In the genomic region with DNA sequence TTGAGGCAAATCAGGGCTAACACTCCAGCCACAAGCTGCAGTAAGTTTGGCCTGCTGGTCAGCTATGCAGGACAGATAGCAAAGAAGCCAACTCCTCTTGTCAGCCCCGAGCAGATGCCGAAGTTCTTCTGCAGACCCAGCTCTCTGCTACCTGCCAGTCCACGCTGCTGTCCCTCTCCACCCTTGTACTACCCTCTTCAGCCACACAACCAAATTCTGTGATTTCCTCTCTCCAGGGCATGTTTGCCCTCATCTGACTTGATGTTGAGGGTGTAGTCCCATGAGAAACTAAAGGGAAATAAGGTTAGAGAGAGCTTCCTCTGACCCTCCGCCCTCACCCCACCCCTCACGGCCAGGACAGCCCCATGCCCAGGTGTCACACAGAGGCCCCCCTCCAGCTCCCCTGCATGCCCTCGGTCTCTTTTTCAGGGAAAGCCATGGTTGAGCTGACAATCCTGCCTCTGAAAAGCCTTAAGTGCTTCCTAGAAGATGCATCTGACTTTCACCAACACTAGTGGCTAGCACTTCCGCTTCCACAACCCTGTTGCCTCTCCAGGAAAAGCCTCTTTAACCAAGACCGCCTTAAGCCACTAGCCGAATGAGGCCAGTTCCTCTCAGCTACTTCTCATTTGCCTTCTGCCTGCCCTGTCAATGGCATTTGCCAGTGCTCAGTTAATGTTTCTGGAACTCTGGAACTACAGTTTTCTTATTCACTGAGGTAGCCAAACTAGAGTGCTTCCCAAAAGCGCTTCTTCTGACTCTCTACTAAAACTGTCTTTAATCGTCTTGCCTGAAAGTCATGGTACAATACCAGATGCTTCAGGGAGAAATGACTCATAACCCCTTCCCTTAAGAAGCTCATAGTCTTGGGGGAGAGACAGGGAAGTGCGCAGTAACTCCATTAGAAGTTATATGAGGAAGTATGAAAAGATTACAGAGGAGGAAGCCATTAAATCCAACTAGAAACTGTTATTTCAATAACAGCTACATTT, we compare ENCODE assay signal across 10 cellular contexts.
A peak's percentile ranks its signal among the peaks of the same experiment; 100 is the strongest.
DNase-seq lines count a peak whose midpoint lies in the region; ATAC-seq and TF ChIP-seq lines count a peak whose summit lies in the region.
"Had no signal": no experiment of that assay in that cellular context is flagged by ENCODE, and none has a peak within 500 bp of the region (broad histone marks: within the 10 kb centered on the region; RNA-seq: fewer than 3 reads in every experiment).

No MANE protein-coding gene starts in this region.

- H3K9me3 Mint-ChIP-seq in activated T-helper 17 cell treated with anti-CD3 and anti-CD28 coated beads, Interleukin-2, amount 50 U/mL, for 72 hours: no peaks in the 10 kb centered on the region
- no peaks in the 10 kb centered on the region for H3K9me3 Mint-ChIP-seq in nephron

- H3K4me3 ChIP-seq in A673 (ENCODE audit: low read depth, low read length, poor library complexity, severe bottlenecking): no peak overlapping the region
- H3K4me3 ChIP-seq in esophagus squamous epithelium: no peak overlapping the region
- H3K4me3 ChIP-seq: thoracic aorta had no signal

- no peak for DNase-seq in activated gamma-delta T cell treated with Interleukin-2 at 50 U/mL for 16 hours
- no peak for DNase-seq in A673 (ENCODE audit: low spot score)
- DNase-seq in esophagus squamous epithelium (lab: John Stamatoyannopoulos, UW): no peak
- DNase-seq: NCI-H187 treated with DMSO at 0.1 percent for 48 hours had no signal

- TF ChIP-seq CTCF in nephron (IDR thresholded peaks at IDR 0.05; ENCODE audit: unreplicated experiment in 3 of 3) (no peak), A673 (conservative IDR thresholded peaks at IDR 0.05; ENCODE audit: low read depth, low read length) (no peak), esophagus squamous epithelium (IDR thresholded peaks at IDR 0.05) (no peak)

- H3K36me3 ChIP-seq in A673 (ENCODE audit: insufficient read depth, low read length, poor library complexity, severe bottlenecking) (no peaks in the 10 kb centered on the region), esophagus squamous epithelium (no peaks in the 10 kb centered on the region)
- H3K36me3 ChIP-seq: thoracic aorta had no signal

- peak overlapping the region; percentile 44 for H3K4me3 Mint-ChIP-seq in activated T-helper 17 cell treated with anti-CD3 and anti-CD28 coated beads, Interleukin-2, amount 50 U/mL, for 72 hours
- H3K4me3 Mint-ChIP-seq in nephron: no peak overlapping the region

- no peak overlapping the region for H3K27ac ChIP-seq in A673 (ENCODE audit: low read depth, low read length, poor library complexity, severe bottlenecking)
- H3K27ac ChIP-seq in esophagus squamous epithelium: peak overlapping the region in 2 of 4 donors; percentile 46 to 67

- intact Hi-C loops in A673 (cut with micrococcal nuclease; ENCODE audit: unreplicated experiment): no loop called here
- intact Hi-C loops in esophagus squamous epithelium (cut with DNase I): no loop called here

- BruUV-seq in A673 (replicated peaks; lab: Mats Ljungman, UMichigan): no TSS peak

- H3K27ac Mint-ChIP-seq in activated T-helper 17 cell treated with anti-CD3 and anti-CD28 coated beads, Interleukin-2, amount 50 U/mL, for 72 hours: peak overlapping the region; percentile 2
- peak overlapping the region in 2 of 3 experiments; percentile 0 to 21 for H3K27ac Mint-ChIP-seq in nephron

- no peaks in the 10 kb centered on the region for H3K36me3 Mint-ChIP-seq in activated T-helper 17 cell treated with anti-CD3 and anti-CD28 coated beads, Interleukin-2, amount 50 U/mL, for 72 hours (ENCODE audit: low read depth)
- H3K36me3 Mint-ChIP-seq in nephron (ENCODE audit: low read depth): no peaks in the 10 kb centered on the region

- H3K9me3 ChIP-seq in A673 (ENCODE audit: low read depth, low read length, poor library complexity, severe bottlenecking) (no peaks in the 10 kb centered on the region), esophagus squamous epithelium (no peaks in the 10 kb centered on the region)
- H3K9me3 ChIP-seq: thoracic aorta had no signal

- CTCF ChIA-PET in A673 (lab: Charles Lee): no interaction called here

- POLR2A ChIA-PET in A673 (lab: Charles Lee; ENCODE audit: low non-redundant PET): no interaction called here

- no peaks in the 10 kb centered on the region for H3K27me3 Mint-ChIP-seq in activated T-helper 17 cell treated with anti-CD3 and anti-CD28 coated beads, Interleukin-2, amount 50 U/mL, for 72 hours
- peaks cover 29% of the 10 kb centered on the region for H3K27me3 Mint-ChIP-seq in nephron (ENCODE audit: low read depth)

- ATAC-seq in GM18873 (IDR thresholded peaks at IDR 0.05; ENCODE audit: low FRiP score, unreplicated experiment): peak; percentile 40
- peak; percentile 54 for ATAC-seq in HG03457 (IDR thresholded peaks at IDR 0.05; ENCODE audit: unreplicated experiment)
- no peak for ATAC-seq in activated T-helper 17 cell treated with anti-CD3 and anti-CD28 coated beads, Interleukin-2, amount 50 U/mL, for 72 hours (replicated peaks)
- no peak for ATAC-seq in GM21447 (IDR thresholded peaks at IDR 0.05; ENCODE audit: unreplicated experiment)

- TF ChIP-seq POLR2A in esophagus squamous epithelium (IDR thresholded peaks at IDR 0.05): no peak

- H3K27me3 ChIP-seq in A673 (replicated peaks; ENCODE audit: insufficient read depth, low read depth, low read length, poor library complexity) (peaks cover 8% of the 10 kb centered on the region), esophagus squamous epithelium (no peaks in the 10 kb centered on the region)

- H3K4me1 Mint-ChIP-seq in activated T-helper 17 cell treated with anti-CD3 and anti-CD28 coated beads, Interleukin-2, amount 50 U/mL, for 72 hours: peaks cover 40% of the 10 kb centered on the region
- peaks cover 20% of the 10 kb centered on the region for H3K4me1 Mint-ChIP-seq in nephron

- no peaks in the 10 kb centered on the region for H3K4me1 ChIP-seq in A673 (ENCODE audit: insufficient read depth, low read length, poor library complexity, severe bottlenecking)
- H3K4me1 ChIP-seq in esophagus squamous epithelium: no peaks in the 10 kb centered on the region

- WGBS in esophagus squamous epithelium, 2 donors: 71 to 84% methylated on average over 9 to 10 of the region's 12 CpGs

Comparison
In these comparisons a context has a peak if more than half of its experiments do, and no peak if none do; other contexts are left out.
1. ATAC-seq: peak in GM18873 (single experiment) and HG03457 (single experiment); none in activated T-helper 17 cell treated with anti-CD3 and anti-CD28 coated beads, Interleukin-2, amount 50 U/mL, for 72 hours (single experiment) and GM21447 (single experiment).